In genomic region chr11:37533087-37533486, GRCh38 we compare ENCODE assay signal across 26 cellular contexts.
DNase-seq lines count a peak whose midpoint lies in the region; ATAC-seq and TF ChIP-seq lines count a peak whose summit lies in the region.
"Had no signal": no experiment of that assay in that cellular context is flagged by ENCODE, and none has a peak within 500 bp of the region (broad histone marks: within the 10 kb centered on the region; RNA-seq: fewer than 3 reads in every experiment).

No MANE protein-coding gene starts in this region.

- H3K18ac ChIP-seq in H9 (ENCODE audit: insufficient read length, low read depth, low read length): no peak overlapping the region

- peaks cover 15 to 22% (median 19%) of the 10 kb centered on the region in 3 experiments for H3K36me3 Mint-ChIP-seq in H9 (ENCODE audit: insufficient read depth in 1 of 3, low read depth in 3 of 3)
- H3K36me3 Mint-ChIP-seq: CD4-positive, CD25-positive, alpha-beta regulatory T cell had no signal

- H3K4me2 ChIP-seq in H9 (ENCODE audit: insufficient read depth, insufficient read length, low read length): no peak overlapping the region
- H3K4me2 ChIP-seq: BLaER1 had no signal

- H2AFZ ChIP-seq in H9 (ENCODE audit: low read length): no peak overlapping the region

- no peak overlapping the region for H2BK15ac ChIP-seq in H9 (ENCODE audit: low read depth, low read length)

- H3K9me3 ChIP-seq in H9 (ENCODE audit: control insufficient read depth, low read depth, low read length) (peaks cover 8% of the 10 kb centered on the region), SJCRH30 (replicated peaks) (0 out of 2 replicates have a peak, but pooled peaks cover 3% of the 10 kb centered on the region)

- no peak overlapping the region for H3T11ph ChIP-seq in H9 (ENCODE audit: low read length)

- no peak overlapping the region for H4K8ac ChIP-seq in H9 (replicated peaks; ENCODE audit: insufficient read length, low read depth, low read length)

- DNase-seq in NCI-H82 (lab: John Stamatoyannopoulos, UW) (peak; percentile 13), NCI-H82 treated with DMSO at 0.1 percent for 48 hours (lab: John Stamatoyannopoulos, UW; ENCODE audit: unreplicated experiment) (no peak), H9 (no peak), SJCRH30 (peak in 1 of 2 experiments; percentile 21), myocyte (ENCODE audit: low read depth) (peak; percentile 27), A172 (ENCODE audit: low spot score) (no peak), NOMO-1 (lab: John Stamatoyannopoulos, UW; ENCODE audit: unreplicated experiment in 2 of 2) (no peak)
- DNase-seq: CD4-positive, CD25-positive, alpha-beta regulatory T cell; DMS153; DND-41; Kasumi-1; MV-4-11; NCI-H1105; NCI-H1436 treated with DMSO at 0.1 percent for 48 hours; NCI-H187 treated with DMSO at 0.1 percent for 48 hours; NCI-H2171 treated with DMSO at 0.1 percent for 48 hours; NCI-H345; NCI-H510A treated with DMSO at 0.1 percent for 48 hours; SHP77 had no signal

- H2AK5ac ChIP-seq in H9 (ENCODE audit: insufficient read length, low read length): no peak overlapping the region

- H2BK5ac ChIP-seq in H9 (ENCODE audit: insufficient read length, low read length): no peak overlapping the region

- peaks cover 12 to 16% of the 10 kb centered on the region in 2 experiments for H3K4me1 Mint-ChIP-seq in H9

- no peak overlapping the region for H3K14ac ChIP-seq in H9 (ENCODE audit: insufficient read depth, low read length)

- peaks cover 22 to 23% of the 10 kb centered on the region in 2 experiments for H3K9me3 Mint-ChIP-seq in H9

- no peaks in the 10 kb centered on the region for H3K27me3 Mint-ChIP-seq in H9 (ENCODE audit: low read depth)
- H3K27me3 Mint-ChIP-seq: CD4-positive, CD25-positive, alpha-beta regulatory T cell had no signal

- H4K20me1 ChIP-seq in H9 (ENCODE audit: control insufficient read depth, insufficient read depth, insufficient read length): no peaks in the 10 kb centered on the region
- H4K20me1 ChIP-seq: BLaER1 had no signal

- no peak overlapping the region for H3K9ac ChIP-seq in H9 (ENCODE audit: extremely low read depth, insufficient read length, low read length)
- H3K9ac ChIP-seq: BLaER1 had no signal

- no peaks in the 10 kb centered on the region for H3K23me2 ChIP-seq in H9 (ENCODE audit: insufficient read length, low read depth, low read length, poor library complexity, severe bottlenecking)

- no peak overlapping the region for H3K27ac ChIP-seq in H9 (ENCODE audit: insufficient read length, low read depth, low read length)
- H3K27ac ChIP-seq in SJCRH30: peak overlapping the region; percentile 90
- H3K27ac ChIP-seq: 22Rv1, BLaER1, RWPE1, SK-N-MC had no signal

- H3K4me1 ChIP-seq in H9 (ENCODE audit: insufficient read depth, low read length) (no peaks in the 10 kb centered on the region), SJCRH30 (peaks cover 24% of the 10 kb centered on the region)
- H3K4me1 ChIP-seq: BLaER1 had no signal

- H3K23ac ChIP-seq in H9 (ENCODE audit: insufficient read length, low read depth, low read length): no peak overlapping the region

- no peak overlapping the region for H3K56ac ChIP-seq in H9 (ENCODE audit: insufficient read length, low read depth, low read length)

- H2BK12ac ChIP-seq in H9 (ENCODE audit: insufficient read length, low read depth, low read length): no peak overlapping the region

- H4K91ac ChIP-seq in H9 (ENCODE audit: insufficient read length, low read depth, low read length): no peak overlapping the region

- H3K27me3 ChIP-seq in H9 (ENCODE audit: insufficient read depth, low read length): no peaks in the 10 kb centered on the region
- H3K27me3 ChIP-seq in SJCRH30: no peaks in the 10 kb centered on the region
- H3K27me3 ChIP-seq: BLaER1 had no signal

- no peak overlapping the region for H3K4me3 Mint-ChIP-seq in H9
- H3K4me3 Mint-ChIP-seq: CD4-positive, CD25-positive, alpha-beta regulatory T cell had no signal

- H3K79me2 ChIP-seq in H9 (ENCODE audit: insufficient read depth, low read length): no peaks in the 10 kb centered on the region

- H3K36me3 ChIP-seq in SJCRH30: no peaks in the 10 kb centered on the region
- H3K36me3 ChIP-seq: BLaER1 had no signal

- no peaks in the 10 kb centered on the region for H3K79me1 ChIP-seq in H9 (ENCODE audit: insufficient read depth, low read depth, low read length, poor library complexity, severe bottlenecking)

- no peak overlapping the region for H3K4me3 ChIP-seq in SJCRH30
- H3K4me3 ChIP-seq: BLaER1, SK-N-MC had no signal

- no peak for TF ChIP-seq CTCF in H9 (conservative IDR thresholded peaks at IDR 0.05)

- H4K5ac ChIP-seq in H9 (ENCODE audit: insufficient read length, low read depth, low read length): no peak overlapping the region

- no peak overlapping the region for H2BK120ac ChIP-seq in H9 (ENCODE audit: low read depth, low read length, poor library complexity, severe bottlenecking)

- no peak overlapping the region for H2BK20ac ChIP-seq in H9 (ENCODE audit: low read depth, low read length, poor library complexity, severe bottlenecking)

- no peak for ATAC-seq in GM21515 (IDR thresholded peaks at IDR 0.05; ENCODE audit: unreplicated experiment)
- ATAC-seq: HCT116, Panc1 had no signal

- no peak overlapping the region for H3K4ac ChIP-seq in H9 (ENCODE audit: low read depth, low read length)

- peak overlapping the region in 2 of 3 experiments; percentile 48 to 58; a peak in 5 of 7 replicates for H3K27ac Mint-ChIP-seq in H9
- H3K27ac Mint-ChIP-seq: CD4-positive, CD25-positive, alpha-beta regulatory T cell had no signal

- no CpG with 5 or more reads among the region's 2 CpGs for WGBS in H9 (ENCODE audit: extremely low coverage, insufficient read length, low lambda C conversion rate)

Comparison
In these comparisons a context has a peak if more than half of its experiments do, and no peak if none do; other contexts are left out.
1. DNase-seq: peak in NCI-H82 (single experiment) and myocyte (single experiment); none in NCI-H82 treated with DMSO at 0.1 percent for 48 hours (single experiment), H9 (single experiment), A172 (single experiment) and NOMO-1 (0 of 2).